ENCODE assay signal across 8 cellular contexts in the genomic region with DNA sequence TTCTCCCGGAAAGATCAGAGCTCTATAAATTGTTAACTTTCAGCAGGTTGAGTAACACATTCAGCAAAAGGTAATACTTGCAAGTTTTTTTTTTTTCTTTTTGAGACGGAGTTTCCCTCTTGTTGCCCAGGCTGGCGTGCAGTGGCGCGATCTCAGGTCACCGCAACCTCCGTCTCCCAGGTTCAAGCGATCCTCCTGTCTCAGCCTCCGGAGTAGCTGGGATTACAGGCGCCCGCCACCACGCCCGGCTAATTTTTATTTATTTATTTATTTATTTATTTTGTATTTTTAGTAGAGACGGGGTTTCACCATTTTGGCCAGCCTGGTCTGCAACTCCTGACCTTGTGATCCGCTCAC. TPM values are rescaled to one million over a fixed set of nuclear protein-coding genes. Genes with fewer than 3 reads are reported as not detected.
DNase-seq lines count a peak whose midpoint lies in the region; TF ChIP-seq lines count a peak whose summit lies in the region.
"Not testable (repeated sequence)": the region's sequence is repeated elsewhere in the genome, so short reads cannot be mapped to it uniquely, and the experiment has no call there.

No MANE protein-coding gene starts in this region.

- DNase-seq in WERI-Rb-1; astrocyte of the cerebellum (ENCODE audit: low read depth); epithelial cell of prostate (ENCODE audit: low read depth, low spot score): not testable (repeated sequence)

- H3K36me3 Mint-ChIP-seq in IgD-negative memory B cell: not testable (repeated sequence)

- in situ Hi-C loops in astrocyte of the cerebellum (cut with HindIII; ENCODE audit: low sequenced_read_pairs): not testable (repeated sequence)

- H2AFZ ChIP-seq in neuron (ENCODE audit: low read depth, low read length): peak overlapping the region; percentile 31

- H3K27ac ChIP-seq in C4-2B (peak overlapping the region; percentile 77), WERI-Rb-1 (peak overlapping the region; percentile 97), epithelial cell of prostate (peak overlapping the region; percentile 19), layer of hippocampus (ENCODE audit: low read depth, low read length) (peak overlapping the region; percentile 71), subcutaneous abdominal adipose tissue (ENCODE audit: low read depth, low read length) (peak overlapping the region; percentile 71)

- peak overlapping the region; percentile 87 to 99 (median 98) for H3K9ac ChIP-seq in subcutaneous abdominal adipose tissue (ENCODE audit: low read length in 5 of 5)

- not testable (repeated sequence) for H3K9me3 ChIP-seq in WERI-Rb-1 (ENCODE audit: severe bottlenecking); neuron (ENCODE audit: low read length); subcutaneous abdominal adipose tissue (ENCODE audit: control insufficient read depth in 5 of 5, low read length in 5 of 5)

- H3K36me3 ChIP-seq in WERI-Rb-1 (peaks cover 31% of the 10 kb centered on the region), neuron (ENCODE audit: insufficient read depth, low read length) (peaks cover 15% of the 10 kb centered on the region)
- H3K36me3 ChIP-seq in subcutaneous abdominal adipose tissue (ENCODE audit: control insufficient read depth in 5 of 5, insufficient read depth in 5 of 5, low read length in 5 of 5): not testable (repeated sequence)

- TF ChIP-seq CTCF in C4-2B (conservative IDR thresholded peaks at IDR 0.05); WERI-Rb-1 (IDR thresholded peaks at IDR 0.05; ENCODE audit: low read depth, low read length); astrocyte of the cerebellum (IDR thresholded peaks at IDR 0.05; ENCODE audit: low read depth, low read length, missing control alignments): not testable (repeated sequence)

- H3K4me3 Mint-ChIP-seq in IgD-negative memory B cell: peak overlapping the region; percentile 94 to 99 (median 97)

- H3K27me3 Mint-ChIP-seq in IgD-negative memory B cell: not testable (repeated sequence)

- not testable (repeated sequence) for H3K27me3 ChIP-seq in WERI-Rb-1 (ENCODE audit: insufficient read depth, low read depth, severe bottlenecking); layer of hippocampus (ENCODE audit: control insufficient read depth, insufficient read depth, low read length); neuron (ENCODE audit: insufficient read depth, low read length); subcutaneous abdominal adipose tissue (ENCODE audit: control insufficient read depth in 5 of 5, insufficient read depth in 4 of 5, low read length in 5 of 5)

- not testable (repeated sequence) for H3K9me3 Mint-ChIP-seq in IgD-negative memory B cell

- H3K27ac Mint-ChIP-seq in IgD-negative memory B cell: peak overlapping the region; percentile 75 to 97 (median 90)

- not testable (repeated sequence) for H3K4me1 ChIP-seq in neuron (ENCODE audit: insufficient read depth, low read length)
- peaks cover 3 to 20% (median 18%) of the 10 kb centered on the region in 5 donors for H3K4me1 ChIP-seq in subcutaneous abdominal adipose tissue (ENCODE audit: control insufficient read depth in 5 of 5, insufficient read depth in 5 of 5, low read length in 5 of 5)

- H3K4me3 ChIP-seq in WERI-Rb-1 (ENCODE audit: low read depth, low read length): peak overlapping the region; percentile 86
- peak overlapping the region; percentile 94 for H3K4me3 ChIP-seq in astrocyte of the cerebellum (ENCODE audit: low read depth, low read length)
- peak overlapping the region; percentile 100 for H3K4me3 ChIP-seq in neuron (ENCODE audit: low read length)
- peak overlapping the region; percentile 83 to 92 (median 90) for H3K4me3 ChIP-seq in subcutaneous abdominal adipose tissue (ENCODE audit: low read depth in 1 of 5, low read length in 5 of 5)

- H3K4me1 Mint-ChIP-seq in IgD-negative memory B cell: peaks cover 22 to 28% (median 25%) of the 10 kb centered on the region in 3 donors

RNA-seq across cellular contexts. Expression of a gene that starts 0.5 kb away (rescaled TPM):
- polyA plus RNA-seq in IgD-negative memory B cell: 22.2 TPM

Comparison
In these comparisons a context has a peak if more than half of its experiments do, and no peak if none do; other contexts are left out.
1. H3K27ac ChIP-seq: peak in every context shown above with its lines; median percentile 97 in WERI-Rb-1; 77 in C4-2B; 71 in layer of hippocampus; 71 in subcutaneous abdominal adipose tissue; 19 in epithelial cell of prostate.